Comparison of ENCODE assay signal across 19 cellular contexts in the genomic region with DNA sequence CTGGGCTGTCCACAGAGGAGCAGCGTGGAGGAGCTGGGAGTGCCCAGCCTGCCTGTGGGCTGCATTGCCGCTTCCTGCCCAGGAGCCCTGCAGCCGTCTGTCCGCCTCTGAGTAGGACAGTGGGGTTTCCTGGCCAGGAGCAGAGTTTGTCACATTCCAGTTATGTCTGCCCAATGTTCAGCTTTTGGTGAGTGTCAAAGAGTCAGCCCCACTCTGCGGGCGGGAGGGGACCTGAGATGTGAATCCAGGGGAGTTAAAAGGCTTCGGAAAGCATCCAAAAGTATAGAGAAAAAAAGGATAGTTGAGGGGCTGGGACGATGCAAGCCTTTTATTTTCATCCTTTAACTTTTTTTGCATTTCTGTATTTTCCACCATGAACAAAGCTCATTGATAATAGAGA. TPM values are rescaled to one million over a fixed set of nuclear protein-coding genes. Genes with fewer than 3 reads are reported as not detected.
"Had no signal": no experiment of that assay in that cellular context is flagged by ENCODE, and none has a peak within 500 bp of the region (broad histone marks: within the 10 kb centered on the region; RNA-seq: fewer than 3 reads in every experiment).

No MANE protein-coding gene starts in this region.

- H3K9me3 ChIP-seq: esophagus muscularis mucosa, left ventricle myocardium inferior, stomach had no signal

- H3K27ac Mint-ChIP-seq: activated CD8-positive, alpha-beta memory T cell treated with anti-CD3 and anti-CD28 coated beads, Interleukin-2, amount 10 ng/mL, durations not matched to agents 7 days and 5 days; activated naive CD8-positive, alpha-beta T cell; activated T-cell treated with anti-CD3 and anti-CD28 coated beads, Interleukin-2, amount 50 U/mL, for 24 hours; memory B cell; T-helper 17 cell had no signal

- H3K4me3 Mint-ChIP-seq: activated CD8-positive, alpha-beta memory T cell treated with anti-CD3 and anti-CD28 coated beads, Interleukin-2, amount 10 ng/mL, durations not matched to agents 7 days and 5 days; activated naive CD8-positive, alpha-beta T cell; activated T-cell treated with anti-CD3 and anti-CD28 coated beads, Interleukin-2, amount 50 U/mL, for 24 hours; memory B cell; T-helper 17 cell had no signal

- H3K4me3 ChIP-seq: esophagus muscularis mucosa had no signal

- H3K9me3 Mint-ChIP-seq: activated T-cell treated with anti-CD3 and anti-CD28 coated beads, Interleukin-2, amount 50 U/mL, for 24 hours; memory B cell had no signal

- H3K36me3 Mint-ChIP-seq: activated CD8-positive, alpha-beta memory T cell treated with anti-CD3 and anti-CD28 coated beads, Interleukin-2, amount 10 ng/mL, durations not matched to agents 7 days and 5 days; activated naive CD8-positive, alpha-beta T cell; brain; memory B cell had no signal

- H3K36me3 ChIP-seq: esophagus muscularis mucosa, left ventricle myocardium inferior, stomach had no signal

- ATAC-seq: activated CD8-positive, alpha-beta memory T cell treated with anti-CD3 and anti-CD28 coated beads, Interleukin-2, amount 10 ng/mL, durations not matched to agents 7 days and 5 days; T-helper 17 cell had no signal

- DNase-seq: activated CD4-positive, alpha-beta T cell treated with anti-CD3 and anti-CD28 coated beads, Interleukin-2, amount 50 U/mL, for 48 hours; activated CD8-positive, alpha-beta memory T cell treated with anti-CD3 and anti-CD28 coated beads, Interleukin-2, amount 10 ng/mL, durations not matched to agents 7 days and 5 days; activated effector memory CD4-positive, alpha-beta T cell treated with anti-CD3 and anti-CD28 coated beads, Interleukin-2, amount 50 U/mL, for 16 hours; activated T-cell treated with anti-CD3 and anti-CD28 coated beads, Interleukin-2, amount 50 U/mL, for 24 hours; amygdala; glutamatergic neuron; left ventricle myocardium inferior; retina; stimulated activated CD4-positive, alpha-beta T cell treated with anti-CD3 and anti-CD28 coated beads, Interleukin-4, amount 100 ng/mL, for 4 hours; stomach; T-helper 17 cell had no signal

- H3K27ac ChIP-seq: esophagus muscularis mucosa, left ventricle myocardium inferior had no signal

- H3K4me1 Mint-ChIP-seq: activated CD8-positive, alpha-beta memory T cell treated with anti-CD3 and anti-CD28 coated beads, Interleukin-2, amount 10 ng/mL, durations not matched to agents 7 days and 5 days had no signal

RNA-seq across cellular contexts. Expression of gene GATA5, which starts 7.2 kb away (rescaled TPM):
- total RNA-seq: activated CD8-positive, alpha-beta memory T cell treated with anti-CD3 and anti-CD28 coated beads, Interleukin-2, amount 10 ng/mL, durations not matched to agents 7 days and 5 days; cerebellum; dermis microvascular lymphatic vessel endothelial cell; fibroblast of villous mesenchyme; T-helper 17 cell had no signal

RNA-seq across cellular contexts. Expression of gene RBBP8NL, which starts 55.6 kb away (rescaled TPM):
- total RNA-seq: activated CD8-positive, alpha-beta memory T cell treated with anti-CD3 and anti-CD28 coated beads, Interleukin-2, amount 10 ng/mL, durations not matched to agents 7 days and 5 days; cerebellum; dermis microvascular lymphatic vessel endothelial cell; esophagus muscularis mucosa; fibroblast of villous mesenchyme; left ventricle myocardium inferior; skeletal muscle tissue; T-helper 17 cell had no signal
